31 cellular contexts compared by ENCODE assay signal in genomic region chr3:42721690-42722089, GRCh38. TPM values are rescaled to one million over a fixed set of nuclear protein-coding genes. Genes with fewer than 3 reads are reported as not detected.
A peak's percentile ranks its signal among the peaks of the same experiment; 100 is the strongest.
DNase-seq lines count a peak whose midpoint lies in the region; ATAC-seq and TF ChIP-seq lines count a peak whose summit lies in the region.
"Had no signal": no experiment of that assay in that cellular context is flagged by ENCODE, and none has a peak within 500 bp of the region (broad histone marks: within the 10 kb centered on the region; RNA-seq: fewer than 3 reads in every experiment).

No MANE protein-coding gene starts in this region.

- no TSS peak for BruUV-seq in PC-3 (replicated peaks; lab: Mats Ljungman, UMichigan)

- peaks cover 5 to 22% (median 9%) of the 10 kb centered on the region in 3 donors for H3K4me1 ChIP-seq in skeletal muscle tissue (ENCODE audit: control insufficient read depth in 3 of 3, insufficient read depth in 3 of 3, low read length in 3 of 3)
- peaks cover 9% of the 10 kb centered on the region for H3K4me1 ChIP-seq in PC-3 (ENCODE audit: insufficient read depth, low read length)
- H3K4me1 ChIP-seq: foreskin keratinocyte, spleen, transverse colon had no signal

- no peaks in the 10 kb centered on the region for H3F3A ChIP-seq in PC-3 (ENCODE audit: low read length, unreplicated experiment)

- H3K9ac ChIP-seq in skeletal muscle tissue (ENCODE audit: low read depth in 1 of 3, low read length in 3 of 3) = peak overlapping the region in 1 of 3 donors; percentile 35
- H3K9ac ChIP-seq in PC-3 (ENCODE audit: low read length) = no peak overlapping the region

- TF ChIP-seq CTCF in PC-3 (conservative IDR thresholded peaks at IDR 0.05; ENCODE audit: low read depth, low read length) = no peak

- no peaks in the 10 kb centered on the region for H4K20me1 ChIP-seq in PC-3 (ENCODE audit: low read length)

- DNase-seq in Ammon's horn (ENCODE audit: low spot score) (peak; percentile 83), hypothalamus (lab: John Stamatoyannopoulos, UW) (peak in 26 of 51 donors; percentile 18 to 86 (median 48)), PC-3 (no peak), NCI-H1417 treated with DMSO at 0.1 percent for 48 hours (lab: John Stamatoyannopoulos, UW) (no peak), SW480 (ENCODE audit: low spot score) (no peak), ACHN (no peak)
- DNase-seq: activated CD4-positive, alpha-beta T cell treated with anti-CD3 and anti-CD28 coated beads, Interleukin-2, amount 10 ng/mL, durations not matched to agents 24 days and 14 days; activated CD8-positive, alpha-beta memory T cell treated with anti-CD3 and anti-CD28 coated beads, Interleukin-2, amount 10 ng/mL, durations not matched to agents 7 days and 5 days; cerebellar nuclear complex; COR-L47; DMS79; effector CD4-positive, alpha-beta T cell; foreskin keratinocyte; mesendoderm; naive B cell; NCI-H1105; NCI-H2081; NCI-H226; NCI-H774; occipital lobe; retina; spleen; stimulated activated CD4-positive, alpha-beta T cell treated with anti-CD3 and anti-CD28 coated beads, Interleukin-4, amount 100 ng/mL, for 1 hour; stimulated activated naive B cell treated with anti-CD40 and anti-IgM and Interleukin-4, amounts not matched to agents 10 μg/mL and 1 μg/mL and 100 μg/mL, for 72 hours; T-helper 9 cell; transverse colon; WERI-Rb-1 had no signal

- H3K27me3 ChIP-seq in skeletal muscle tissue (ENCODE audit: control insufficient read depth in 3 of 3, insufficient read depth in 3 of 3, low read length in 3 of 3) (no peaks in the 10 kb centered on the region), PC-3 (ENCODE audit: low read length) (no peaks in the 10 kb centered on the region)
- H3K27me3 ChIP-seq: spleen, transverse colon had no signal

- intact Hi-C loops in PC-3 (cut with micrococcal nuclease) = no loop called here

- ATAC-seq in PC-3 = no peak
- ATAC-seq: activated CD8-positive, alpha-beta memory T cell treated with anti-CD3 and anti-CD28 coated beads, Interleukin-2, amount 10 ng/mL, durations not matched to agents 7 days and 5 days; foreskin keratinocyte; stimulated activated naive B cell treated with anti-CD40 and anti-IgM and Interleukin-4, amounts not matched to agents 10 μg/mL and 1 μg/mL and 100 μg/mL, for 72 hours had no signal

- H3K4me2 ChIP-seq in PC-3 (ENCODE audit: low read length) = no peak overlapping the region

- no peaks in the 10 kb centered on the region for H3K79me2 ChIP-seq in PC-3 (ENCODE audit: low read length)

- H3K9me2 ChIP-seq in PC-3 (replicated peaks; ENCODE audit: low read length) = no peaks in the 10 kb centered on the region

- H3K9me3 ChIP-seq in skeletal muscle tissue (ENCODE audit: control insufficient read depth in 3 of 3, low read length in 3 of 3) (no peaks in the 10 kb centered on the region), PC-3 (ENCODE audit: low read length) (no peaks in the 10 kb centered on the region)
- H3K9me3 ChIP-seq: spleen, transverse colon had no signal

- H2AFZ ChIP-seq in PC-3 (ENCODE audit: low read length) = no peak overlapping the region

- CTCF ChIA-PET in PC-3 (lab: Charles Lee) = no interaction called here

- H3K36me3 ChIP-seq in skeletal muscle tissue (ENCODE audit: control insufficient read depth in 3 of 3, insufficient read depth in 3 of 3, low read length in 3 of 3) (no peaks in the 10 kb centered on the region), PC-3 (ENCODE audit: low read depth, low read length) (no peaks in the 10 kb centered on the region)
- H3K36me3 ChIP-seq: spleen, transverse colon, WERI-Rb-1 had no signal

- peak overlapping the region; percentile 92 for H3K27ac ChIP-seq in cingulate gyrus (ENCODE audit: low read depth, low read length)
- peak overlapping the region; percentile 86 for H3K27ac ChIP-seq in skeletal muscle tissue (ENCODE audit: low read depth, low read length)
- no peak overlapping the region for H3K27ac ChIP-seq in PC-3 (ENCODE audit: low read length)
- H3K27ac ChIP-seq: epithelial cell of prostate, foreskin keratinocyte, spleen, transverse colon, WERI-Rb-1 had no signal

- H3K4me3 ChIP-seq in skeletal muscle tissue (ENCODE audit: low read length in 3 of 3) = no peak overlapping the region
- no peak overlapping the region for H3K4me3 ChIP-seq in PC-3 (ENCODE audit: low read length)
- H3K4me3 ChIP-seq: spleen, transverse colon had no signal

- in situ Hi-C loops in ACHN (cut with HindIII; ENCODE audit: low pct_ligation_motif_present, low pct_unique_long_range_greater_than_20kb, low sequenced_read_pairs) = no loop called here

- POLR2A ChIA-PET in PC-3 (lab: Charles Lee; ENCODE audit: unreplicated experiment) = no interaction called here

RNA-seq across cellular contexts. Expression of gene HHATL, which starts 19.1 kb away (rescaled TPM):
- total RNA-seq in skeletal muscle tissue = 23.0 TPM
- not detected in 2 replicates for total RNA-seq in PC-3 (2014; rRNA removed)
- total RNA-seq: activated CD4-positive, alpha-beta T cell treated with anti-CD3 and anti-CD28 coated beads, Interleukin-2, amount 10 ng/mL, durations not matched to agents 24 days and 14 days; activated CD8-positive, alpha-beta memory T cell treated with anti-CD3 and anti-CD28 coated beads, Interleukin-2, amount 10 ng/mL, durations not matched to agents 7 days and 5 days; B cell; foreskin keratinocyte; occipital lobe; spleen had no signal

RNA-seq across cellular contexts. Expression of gene KLHL40, which starts 36.4 kb away (rescaled TPM):
- 179 TPM for total RNA-seq in skeletal muscle tissue
- total RNA-seq in PC-3 (2014; rRNA removed) = not detected in 2 replicates
- total RNA-seq: activated CD4-positive, alpha-beta T cell treated with anti-CD3 and anti-CD28 coated beads, Interleukin-2, amount 10 ng/mL, durations not matched to agents 24 days and 14 days; activated CD8-positive, alpha-beta memory T cell treated with anti-CD3 and anti-CD28 coated beads, Interleukin-2, amount 10 ng/mL, durations not matched to agents 7 days and 5 days; B cell; foreskin keratinocyte; occipital lobe; spleen had no signal

RNA-seq across cellular contexts. Expression of gene CCDC13, which starts 51.4 kb away (rescaled TPM):
- total RNA-seq in skeletal muscle tissue = not detected
- 0.47 TPM in 1 of 2 replicates, not detected in the other for total RNA-seq in PC-3 (2014; rRNA removed)

Comparison
In these comparisons a context has a peak if more than half of its experiments do, and no peak if none do; other contexts are left out.
1. DNase-seq: peak in Ammon's horn (single experiment) and hypothalamus (26 of 51); none in PC-3 (single experiment), NCI-H1417 treated with DMSO at 0.1 percent for 48 hours (single experiment), SW480 (single experiment) and ACHN (single experiment).
2. RNA of gene HHATL, which starts 19.1 kb away (total RNA-seq): 23.0 TPM in skeletal muscle tissue (single experiment); not detected in PC-3; every median in the first group is over 10 times any median in the second.
3. RNA of gene KLHL40, which starts 36.4 kb away (total RNA-seq): 179 TPM in skeletal muscle tissue (single experiment); not detected in PC-3; every median in the first group is over 100 times any median in the second.